ENCODE assay signal across 10 cellular contexts in the genomic region with DNA sequence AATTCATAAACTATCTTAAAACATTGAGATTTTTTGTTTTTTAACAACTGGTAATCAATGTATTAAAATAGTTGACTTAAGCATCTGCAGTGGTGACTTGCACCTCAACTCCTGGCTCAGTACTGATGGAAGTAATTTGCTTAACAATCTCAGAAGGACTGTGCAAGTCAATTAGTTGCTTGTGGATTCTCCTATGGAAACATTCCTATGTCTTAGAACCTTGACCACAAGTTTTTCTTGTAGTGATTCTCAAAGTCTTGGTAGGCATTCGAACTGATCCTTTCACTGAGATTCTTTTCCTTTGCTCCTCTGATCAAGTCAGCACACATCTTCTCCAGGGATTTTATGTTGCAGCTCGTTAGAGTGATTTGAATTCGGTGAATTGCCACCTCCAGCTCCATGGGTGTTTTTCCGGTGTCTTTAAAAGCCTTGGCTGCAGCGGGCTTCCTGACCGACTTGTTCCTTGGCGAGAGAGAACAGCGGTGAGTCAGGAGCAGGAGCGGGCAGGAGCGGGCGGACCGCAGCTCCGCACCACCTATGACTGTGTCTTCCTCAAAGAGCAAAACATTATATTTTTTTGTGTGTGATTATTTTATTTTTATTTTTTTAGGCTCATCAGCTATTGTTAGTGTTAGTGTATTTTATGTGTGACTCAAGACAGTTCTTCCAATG. TPM values are rescaled to one million over a fixed set of nuclear protein-coding genes. Genes with fewer than 3 reads are reported as not detected.
DNase-seq lines count a peak whose midpoint lies in the region; ATAC-seq, FAIRE-seq and TF ChIP-seq lines count a peak whose summit lies in the region.
"Had no signal": no experiment of that assay in that cellular context is flagged by ENCODE, and none has a peak within 500 bp of the region (broad histone marks: within the 10 kb centered on the region; RNA-seq: fewer than 3 reads in every experiment).

No MANE protein-coding gene starts in this region.

- H3K27me3 ChIP-seq in breast epithelium (no peaks in the 10 kb centered on the region), tibial artery (no peaks in the 10 kb centered on the region)

- no peak for DNase-seq in activated naive CD4-positive, alpha-beta T cell treated with anti-CD3 and anti-CD28 coated beads for 36 hours
- DNase-seq in activated naive CD4-positive, alpha-beta T cell treated with Interleukin-2 at 50 U/mL for 16 hours: no peak
- DNase-seq in breast epithelium (ENCODE audit: low spot score in 2 of 2) (peak in 1 of 2 donors; percentile 82), kidney (peak; percentile 79), tibial artery (peak in 1 of 2 donors; percentile 68), D341Med (ENCODE audit: low spot score) (no peak), foreskin melanocyte (no peak)
- DNase-seq: activated CD4-positive, alpha-beta T cell treated with anti-CD3 and anti-CD28 coated beads, Interleukin-2, amount 50 U/mL, for 1 hour had no signal

- CTCF ChIA-PET in activated naive CD4-positive, alpha-beta T cell treated with anti-CD3 and anti-CD28 coated beads for 36 hours (lab: Charles Lee): interaction anchor here (1.4 to 1.9 kb wide), 2 partner anchors 19 to 31 kb away, joined by 3 to 5 read pairs; no protein-coding TSS in a partner anchor

- H3K36me3 ChIP-seq in breast epithelium (peaks cover 6% of the 10 kb centered on the region), kidney (ENCODE audit: control insufficient read depth in 1 of 2, insufficient read depth in 2 of 2, low read length in 2 of 2) (peaks cover 25 to 53% of the 10 kb centered on the region in 2 donors), tibial artery (peaks cover 46 to 85% (median 73%) of the 10 kb centered on the region in 3 donors)

- peak overlapping the region; percentile 71 to 77 for H3K27ac ChIP-seq in breast epithelium
- H3K27ac ChIP-seq in kidney (ENCODE audit: low read depth in 2 of 2, low read length in 2 of 2): no peak overlapping the region
- peak overlapping the region; percentile 34 to 37 for H3K27ac ChIP-seq in tibial artery

- peaks cover 0 to 9% of the 10 kb centered on the region in 2 donors for H3K4me1 ChIP-seq in breast epithelium
- H3K4me1 ChIP-seq in kidney (ENCODE audit: control insufficient read depth in 1 of 2, insufficient read depth in 1 of 2, low read depth in 1 of 2, low read length in 2 of 2): no peaks in the 10 kb centered on the region
- peaks cover 0 to 32% (median 8%) of the 10 kb centered on the region in 4 donors for H3K4me1 ChIP-seq in tibial artery

- peaks cover 15% of the 10 kb centered on the region for H3K4me1 Mint-ChIP-seq in activated naive CD4-positive, alpha-beta T cell treated with anti-CD3 and anti-CD28 coated beads for 36 hours (ENCODE audit: low read depth)
- H3K4me1 Mint-ChIP-seq: B cell had no signal

- no peaks in the 10 kb centered on the region for H3K27me3 Mint-ChIP-seq in activated naive CD4-positive, alpha-beta T cell treated with anti-CD3 and anti-CD28 coated beads for 36 hours (ENCODE audit: low read depth)
- H3K27me3 Mint-ChIP-seq: B cell had no signal

- H3K27ac Mint-ChIP-seq in activated naive CD4-positive, alpha-beta T cell treated with anti-CD3 and anti-CD28 coated beads for 36 hours: peak overlapping the region; percentile 5
- H3K27ac Mint-ChIP-seq: B cell had no signal

- FAIRE-seq in kidney (lab: Jason Lieb, UNC): no peak

- H3K36me3 Mint-ChIP-seq in activated naive CD4-positive, alpha-beta T cell treated with anti-CD3 and anti-CD28 coated beads for 36 hours (ENCODE audit: low read depth): peaks cover 47% of the 10 kb centered on the region

- peak overlapping the region in 2 of 3 donors; percentile 18 to 21 for H3K4me3 ChIP-seq in breast epithelium
- H3K4me3 ChIP-seq in kidney (ENCODE audit: low read length in 2 of 2): no peak overlapping the region
- no peak overlapping the region for H3K4me3 ChIP-seq in tibial artery

- H3K9me3 Mint-ChIP-seq in activated naive CD4-positive, alpha-beta T cell treated with anti-CD3 and anti-CD28 coated beads for 36 hours: no peaks in the 10 kb centered on the region

- H3K9me3 ChIP-seq in breast epithelium: no peaks in the 10 kb centered on the region
- H3K9me3 ChIP-seq in kidney (ENCODE audit: control insufficient read depth in 1 of 2, low read length in 2 of 2): no peaks in the 10 kb centered on the region
- no peaks in the 10 kb centered on the region for H3K9me3 ChIP-seq in tibial artery

- no peak overlapping the region for H3K9ac ChIP-seq in kidney (ENCODE audit: low read length in 2 of 2)

- TF ChIP-seq CTCF in breast epithelium (IDR thresholded peaks at IDR 0.05): no peak
- no peak for TF ChIP-seq CTCF in kidney (IDR thresholded peaks at IDR 0.05; ENCODE audit: borderline replicate concordance, extremely low read depth, insufficient read depth)
- no peak for TF ChIP-seq CTCF in tibial artery (IDR thresholded peaks at IDR 0.05)

- no peak overlapping the region for H3K4me3 Mint-ChIP-seq in activated naive CD4-positive, alpha-beta T cell treated with anti-CD3 and anti-CD28 coated beads for 36 hours
- H3K4me3 Mint-ChIP-seq: B cell had no signal

- ATAC-seq in GM21786 (IDR thresholded peaks at IDR 0.05; ENCODE audit: unreplicated experiment): no peak

- intact Hi-C loops in activated naive CD4-positive, alpha-beta T cell treated with anti-CD3 and anti-CD28 coated beads for 36 hours (cut with micrococcal nuclease): no loop called here
- intact Hi-C loops in breast epithelium (cut with DNase I; ENCODE audit: low total_unique reads): no loop called here
- intact Hi-C loops in kidney (cut with DNase I): no loop called here
- intact Hi-C loops in tibial artery (cut with DNase I; ENCODE audit: low total_unique reads): no loop called here

- no peak for TF ChIP-seq POLR2A in breast epithelium (IDR thresholded peaks at IDR 0.05)

RNA-seq across cellular contexts. Expression of a gene that starts 21.1 kb away (rescaled TPM):
- total RNA-seq in activated naive CD4-positive, alpha-beta T cell treated with anti-CD3 and anti-CD28 coated beads for 36 hours: 10 to 100 TPM; 24.3 to 26.8 TPM
- 10 to 100 TPM; 35.2 to 80.9 (median 57.7) TPM for total RNA-seq in breast epithelium
- total RNA-seq in kidney: 29.3 TPM
- polyA plus RNA-seq in kidney (ENCODE audit: insufficient read depth, low read depth, low replicate concordance): 9.5 TPM

RNA-seq across cellular contexts. Expression of a gene that starts 21.2 kb away (rescaled TPM):
- 1 to 10 TPM; 2.6 to 2.7 TPM for total RNA-seq in activated naive CD4-positive, alpha-beta T cell treated with anti-CD3 and anti-CD28 coated beads for 36 hours
- total RNA-seq in breast epithelium (10 to 100 TPM in 1 of 3 donors, 1 to 10 TPM in 2; 5.6 to 11.0 (median 5.6) TPM), kidney (6.0 TPM)
- polyA plus RNA-seq in kidney (ENCODE audit: insufficient read depth, low read depth, low replicate concordance): 7.0 TPM

Comparison
In these comparisons a context has a peak if more than half of its experiments do, and no peak if none do; other contexts are left out.
1. H3K27ac ChIP-seq: peak in breast epithelium (2 of 2) and tibial artery (2 of 2); none in kidney (0 of 2).
2. H3K4me3 ChIP-seq: peak in breast epithelium (2 of 3); none in kidney (0 of 2) and tibial artery (0 of 2).